In the genomic region with DNA sequence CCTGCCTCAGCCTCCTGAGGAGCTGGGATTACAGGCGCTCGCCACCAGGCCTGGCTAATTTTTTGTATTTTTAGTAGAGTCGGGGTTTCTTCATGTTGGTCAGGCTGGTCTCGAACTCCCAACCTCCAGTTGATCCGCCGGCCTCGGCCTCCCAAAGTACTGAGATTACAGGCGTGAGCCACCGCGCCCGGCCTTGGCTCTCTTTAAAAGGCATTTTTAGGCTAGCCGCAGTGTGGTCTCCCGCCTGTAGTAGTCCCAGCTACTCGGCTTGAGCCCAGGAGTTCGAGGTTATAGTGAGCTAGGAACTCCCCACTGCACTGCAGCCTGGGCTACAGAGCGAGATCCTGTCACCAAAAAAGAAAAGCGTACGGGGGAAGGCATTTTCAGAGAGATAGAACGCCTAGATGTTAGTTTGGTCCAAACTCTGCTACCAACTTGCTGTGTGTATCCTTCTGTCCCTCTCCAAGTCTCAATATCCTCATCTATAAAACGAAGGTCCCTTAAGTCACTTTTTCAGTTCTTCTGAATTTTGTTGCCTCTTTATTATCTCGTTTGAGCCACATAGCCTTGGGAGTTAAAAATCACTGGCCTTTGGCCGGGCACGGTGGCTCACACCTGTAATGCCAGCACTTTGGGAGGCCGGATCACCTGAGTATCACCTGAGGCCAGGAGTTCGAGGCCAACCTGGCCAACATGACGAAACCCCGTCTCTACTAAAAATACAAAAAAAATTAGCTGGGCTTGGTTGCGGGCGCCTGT, we compare ENCODE assay signal across 8 cellular contexts. TPM values are rescaled to one million over a fixed set of nuclear protein-coding genes. Genes with fewer than 3 reads are reported as not detected.
DNase-seq lines count a peak whose midpoint lies in the region; ATAC-seq and TF ChIP-seq lines count a peak whose summit lies in the region.

No MANE protein-coding gene starts in this region.

- H3K4me3 ChIP-seq in ACC112 (ENCODE audit: low read depth, low read length) (peak overlapping the region; percentile 75), mesodermal cell (ENCODE audit: extremely low read depth, insufficient read depth, low read length, poor library complexity, severe bottlenecking) (peak overlapping the region; percentile 64)

- H2BK5ac ChIP-seq in H9 (ENCODE audit: insufficient read length, low read length) = no peak overlapping the region

- peaks cover 3% of the 10 kb centered on the region for H3K79me1 ChIP-seq in H9 (ENCODE audit: insufficient read depth, low read depth, low read length, poor library complexity, severe bottlenecking)

- H2AFZ ChIP-seq in ACC112 (ENCODE audit: low read length, unreplicated experiment) (peak overlapping the region; percentile 87), H9 (ENCODE audit: low read length) (no peak overlapping the region)

- no peaks in the 10 kb centered on the region for H3K27me3 ChIP-seq in ACC112 (ENCODE audit: insufficient read depth, low read length)
- H3K27me3 ChIP-seq in H9 (ENCODE audit: insufficient read depth, low read length) = no peaks in the 10 kb centered on the region

- H3K23ac ChIP-seq in H9 (ENCODE audit: insufficient read length, low read depth, low read length) = no peak overlapping the region

- peak overlapping the region; percentile 88 to 99 (median 99); a peak in 5 of 7 replicates for H3K27ac Mint-ChIP-seq in H9
- peak overlapping the region; percentile 98 for H3K27ac Mint-ChIP-seq in T-helper 2 cell treated with Interferon-gamma antibody and Interleukin-4, amounts not matched to agents 5 μg/mL and 100 μg/mL, for 36 hours

- H4K20me1 ChIP-seq in H9 (ENCODE audit: control insufficient read depth, insufficient read depth, insufficient read length) = no peaks in the 10 kb centered on the region

- H3K4me2 ChIP-seq in H9 (ENCODE audit: insufficient read depth, insufficient read length, low read length) = peak overlapping the region; percentile 92

- H3K79me2 ChIP-seq in ACC112 (ENCODE audit: control insufficient read depth, insufficient read depth, low read length, unreplicated experiment) (peaks cover 14% of the 10 kb centered on the region), H9 (ENCODE audit: insufficient read depth, low read length) (no peaks in the 10 kb centered on the region)

- no peaks in the 10 kb centered on the region for H3K4me1 ChIP-seq in ACC112 (ENCODE audit: control insufficient read depth, insufficient read depth, low read length, unreplicated experiment)
- H3K4me1 ChIP-seq in H9 (ENCODE audit: insufficient read depth, low read length) = no peaks in the 10 kb centered on the region; the same call in 1 of the 2 replicates
- H3K4me1 ChIP-seq in mesodermal cell (ENCODE audit: control insufficient read depth, insufficient read depth, low read length, poor library complexity, severe bottlenecking) = no peaks in the 10 kb centered on the region

- no peak overlapping the region for H2BK15ac ChIP-seq in H9 (ENCODE audit: low read depth, low read length)

- no peak for ATAC-seq in GM18498 (IDR thresholded peaks at IDR 0.05; ENCODE audit: unreplicated experiment)

- no peak overlapping the region; the same call in 1 of the 2 replicates for H3K4ac ChIP-seq in H9 (ENCODE audit: low read depth, low read length)

- DNase-seq in H9 = peak; percentile 53
- no peak for DNase-seq in T-helper 2 cell treated with Interferon-gamma antibody and Interleukin-4, amounts not matched to agents 5 μg/mL and 100 μg/mL, for 36 hours (ENCODE audit: low spot score)
- peak; percentile 12 for DNase-seq in stimulated activated CD8-positive, alpha-beta memory T cell treated with anti-CD3 and anti-CD28 coated beads, Interleukin-7, amount 100 ng/mL, for 24 hours (ENCODE audit: low read depth)
- no peak for DNase-seq in retina

- no peak overlapping the region for H2BK120ac ChIP-seq in H9 (ENCODE audit: low read depth, low read length, poor library complexity, severe bottlenecking)

- H3K27me3 Mint-ChIP-seq in H9 (ENCODE audit: low read depth) = no peaks in the 10 kb centered on the region
- peaks cover 2% of the 10 kb centered on the region for H3K27me3 Mint-ChIP-seq in T-helper 2 cell treated with Interferon-gamma antibody and Interleukin-4, amounts not matched to agents 5 μg/mL and 100 μg/mL, for 36 hours (ENCODE audit: low read depth)

- no peak overlapping the region for H4K8ac ChIP-seq in H9 (replicated peaks; ENCODE audit: insufficient read length, low read depth, low read length)

- H2BK12ac ChIP-seq in H9 (ENCODE audit: insufficient read length, low read depth, low read length) = no peak overlapping the region

- H3K18ac ChIP-seq in H9 (ENCODE audit: insufficient read length, low read depth, low read length) = no peak overlapping the region

- peak overlapping the region; percentile 84 for H3K9ac ChIP-seq in H9 (ENCODE audit: extremely low read depth, insufficient read length, low read length)

- H3K4me1 Mint-ChIP-seq in H9 = peaks cover 4 to 6% of the 10 kb centered on the region in 2 experiments; a peak in 3 of 4 replicates
- H3K4me1 Mint-ChIP-seq in T-helper 2 cell treated with Interferon-gamma antibody and Interleukin-4, amounts not matched to agents 5 μg/mL and 100 μg/mL, for 36 hours (ENCODE audit: low read depth) = peaks cover 23% of the 10 kb centered on the region

- H3K9me3 Mint-ChIP-seq in H9 = no peaks in the 10 kb centered on the region; a peak in 1 of 5 replicates
- no peaks in the 10 kb centered on the region for H3K9me3 Mint-ChIP-seq in T-helper 2 cell treated with Interferon-gamma antibody and Interleukin-4, amounts not matched to agents 5 μg/mL and 100 μg/mL, for 36 hours

- no peak overlapping the region for H3T11ph ChIP-seq in H9 (ENCODE audit: low read length)

- H3K9me3 ChIP-seq in H9 (ENCODE audit: control insufficient read depth, low read depth, low read length) = no peaks in the 10 kb centered on the region
- no peaks in the 10 kb centered on the region for H3K9me3 ChIP-seq in mesodermal cell (ENCODE audit: control insufficient read depth, low read length)

- peak overlapping the region; percentile 89 to 92 for H3K4me3 Mint-ChIP-seq in H9
- H3K4me3 Mint-ChIP-seq in T-helper 2 cell treated with Interferon-gamma antibody and Interleukin-4, amounts not matched to agents 5 μg/mL and 100 μg/mL, for 36 hours = peak overlapping the region; percentile 92

- no peaks in the 10 kb centered on the region for H3K23me2 ChIP-seq in H9 (ENCODE audit: insufficient read length, low read depth, low read length, poor library complexity, severe bottlenecking)

- H4K5ac ChIP-seq in H9 (ENCODE audit: insufficient read length, low read depth, low read length) = no peak overlapping the region

- WGBS in H9 (ENCODE audit: extremely low coverage, insufficient read length, low lambda C conversion rate) = no CpG with 5 or more reads among the region's 29 CpGs
- WGBS in mesodermal cell (ENCODE audit: insufficient coverage in 2 of 2), 2 experiments = 58% methylated on average over 24 to 27 of the region's 29 CpGs

- H3K27ac ChIP-seq in ACC112 (ENCODE audit: low read depth, low read length) (peak overlapping the region; percentile 65), H9 (ENCODE audit: insufficient read length, low read depth, low read length) (no peak overlapping the region), cingulate gyrus (ENCODE audit: low read depth, low read length) (peak overlapping the region; percentile 69), mesodermal cell (ENCODE audit: low read depth, low read length, severe bottlenecking) (peak overlapping the region; percentile 85)

- H3K36me3 ChIP-seq in ACC112 (ENCODE audit: insufficient read depth, low read length) (peaks cover 20% of the 10 kb centered on the region; the same call in 1 of the 2 replicates), mesodermal cell (ENCODE audit: control insufficient read depth, insufficient read depth, low read length) (peaks cover 43% of the 10 kb centered on the region)

- no peak overlapping the region for H3K14ac ChIP-seq in H9 (ENCODE audit: insufficient read depth, low read length)

- H3K36me3 Mint-ChIP-seq in H9 (ENCODE audit: insufficient read depth in 1 of 3, low read depth in 3 of 3) = peaks cover 3 to 30% (median 27%) of the 10 kb centered on the region in 3 experiments; a peak in 5 of 7 replicates
- H3K36me3 Mint-ChIP-seq in T-helper 2 cell treated with Interferon-gamma antibody and Interleukin-4, amounts not matched to agents 5 μg/mL and 100 μg/mL, for 36 hours (ENCODE audit: low read depth) = peaks cover 35% of the 10 kb centered on the region

- H2AK5ac ChIP-seq in H9 (ENCODE audit: insufficient read length, low read length) = no peak overlapping the region

- H3K56ac ChIP-seq in H9 (ENCODE audit: insufficient read length, low read depth, low read length) = no peak overlapping the region

- H2BK20ac ChIP-seq in H9 (ENCODE audit: low read depth, low read length, poor library complexity, severe bottlenecking) = no peak overlapping the region

- TF ChIP-seq CTCF in H9 (conservative IDR thresholded peaks at IDR 0.05) = no peak; the same call in 2 of the 3 replicates

- no peak overlapping the region for H4K91ac ChIP-seq in H9 (ENCODE audit: insufficient read length, low read depth, low read length)

RNA-seq across cellular contexts. Expression of a gene that starts 0.7 kb away (rescaled TPM):
- total RNA-seq in H9 (2021) = 13.0 and 13.3 TPM in 2 replicates
- 15.0 TPM for polyA plus RNA-seq in mesodermal cell (2013, experiment 1 of 2)
- polyA plus RNA-seq in mesodermal cell (2013, experiment 2 of 2) = 14.0 TPM

RNA-seq across cellular contexts. Expression of a gene that starts 40.0 kb away (rescaled TPM):
- total RNA-seq in H9 (2021) = 53.8 and 54.0 TPM in 2 replicates
- polyA plus RNA-seq in mesodermal cell (2013, experiment 1 of 2) = 30.3 TPM
- 28.7 TPM for polyA plus RNA-seq in mesodermal cell (2013, experiment 2 of 2)

Comparison
In these comparisons a context has a peak if more than half of its experiments do, and no peak if none do; other contexts are left out.
1. DNase-seq: peak in H9 (single experiment) and stimulated activated CD8-positive, alpha-beta memory T cell treated with anti-CD3 and anti-CD28 coated beads, Interleukin-7, amount 100 ng/mL, for 24 hours (single experiment); none in T-helper 2 cell treated with Interferon-gamma antibody and Interleukin-4, amounts not matched to agents 5 μg/mL and 100 μg/mL, for 36 hours (single experiment) and retina (single experiment).